In the genomic region with DNA sequence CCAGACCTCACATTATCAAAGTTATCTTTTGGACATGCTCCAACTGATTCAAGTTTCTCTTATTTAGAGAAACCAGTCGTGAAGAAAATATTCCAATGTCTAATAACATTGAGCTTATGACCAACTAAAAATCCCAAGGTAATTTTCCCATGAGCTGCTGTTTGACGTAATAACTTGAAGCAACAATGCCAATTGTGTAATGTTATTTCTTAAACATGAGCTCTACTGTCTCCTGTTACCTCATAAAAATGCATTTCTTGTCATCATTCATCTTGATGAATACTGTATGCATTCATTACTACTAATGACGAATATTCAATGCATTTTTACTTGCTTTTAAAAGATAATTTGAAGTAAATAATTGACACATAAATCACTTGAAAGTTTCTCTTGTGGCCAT, we compare ENCODE assay signal across 1 cellular context.
TF ChIP-seq lines count a peak whose summit lies in the region.

No MANE protein-coding gene starts in this region.

TF ChIP-seq in HepG2, 621 proteins besides CTCF, POLR2A, EP300 and RAD21:
- TF ChIP-seq CREB1 (IDR thresholded peaks at IDR 0.05) (0 out of 2 replicates have a peak, but pooled peaks have one; percentile 22), CREB1 (CRISPR knock-in tag; IDR thresholded peaks at IDR 0.05) (no peak), ZNF678 (CRISPR knock-in tag; IDR thresholded peaks at IDR 0.05) (no peak), TBL1XR1 (IDR thresholded peaks at IDR 0.05; ENCODE audit: borderline replicate concordance, low read length, partially characterized antibody) (no peak)
